ENCODE assay signal across 1 cellular context in the genomic region with DNA sequence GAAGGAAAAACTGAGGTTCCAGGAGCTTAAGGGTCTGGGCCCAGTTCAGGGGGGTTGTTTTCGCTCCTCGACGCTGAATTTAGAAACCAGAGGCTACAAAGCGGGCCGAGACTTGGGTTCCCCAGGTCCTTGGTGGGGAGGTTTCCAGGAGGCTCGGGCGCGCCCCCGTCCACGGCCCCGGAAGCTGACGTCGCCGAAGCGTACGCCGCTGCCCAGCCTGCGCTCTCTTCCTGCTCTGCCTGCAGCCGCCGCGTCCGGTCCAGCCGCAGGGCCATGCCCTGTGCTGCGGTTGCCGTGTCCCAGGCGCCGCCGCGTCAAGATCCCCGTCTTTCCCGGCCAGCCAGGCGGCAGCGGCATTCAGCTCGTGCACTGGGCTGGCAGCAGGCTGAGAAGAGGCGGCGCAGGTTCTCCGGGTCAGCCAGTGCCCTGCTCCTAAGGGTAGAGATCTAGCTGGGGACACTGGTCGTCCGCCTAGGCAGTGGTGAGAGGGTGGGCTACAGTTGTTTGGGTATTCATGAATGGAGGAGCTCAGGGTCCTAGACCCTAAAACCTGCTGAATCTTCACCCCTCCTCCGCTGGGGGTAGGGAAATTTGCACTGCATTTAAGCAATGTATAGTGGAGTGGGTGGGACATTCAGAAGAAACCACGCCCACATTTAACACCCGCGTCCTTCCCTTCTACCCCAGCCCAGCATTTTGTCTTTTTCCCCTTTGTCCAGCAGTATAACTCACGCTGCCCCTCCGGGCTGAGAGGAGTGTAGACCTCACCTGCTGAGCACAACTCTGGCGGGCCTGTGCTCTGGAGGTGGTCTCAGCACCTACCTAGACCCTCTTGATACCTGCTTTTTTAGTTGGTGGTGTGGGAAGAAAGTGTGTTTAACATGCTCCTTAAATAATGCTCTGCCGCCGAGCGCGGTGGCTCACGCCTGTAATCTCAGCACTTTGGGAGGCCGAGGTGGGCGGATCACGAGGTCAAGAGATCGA.
TF ChIP-seq lines count a peak whose summit lies in the region.

No MANE protein-coding gene starts in this region.

TF ChIP-seq in HepG2, 621 proteins besides CTCF, POLR2A, EP300 and RAD21 (continued from another document and continues in another):
- TF ChIP-seq, protein P1, sequence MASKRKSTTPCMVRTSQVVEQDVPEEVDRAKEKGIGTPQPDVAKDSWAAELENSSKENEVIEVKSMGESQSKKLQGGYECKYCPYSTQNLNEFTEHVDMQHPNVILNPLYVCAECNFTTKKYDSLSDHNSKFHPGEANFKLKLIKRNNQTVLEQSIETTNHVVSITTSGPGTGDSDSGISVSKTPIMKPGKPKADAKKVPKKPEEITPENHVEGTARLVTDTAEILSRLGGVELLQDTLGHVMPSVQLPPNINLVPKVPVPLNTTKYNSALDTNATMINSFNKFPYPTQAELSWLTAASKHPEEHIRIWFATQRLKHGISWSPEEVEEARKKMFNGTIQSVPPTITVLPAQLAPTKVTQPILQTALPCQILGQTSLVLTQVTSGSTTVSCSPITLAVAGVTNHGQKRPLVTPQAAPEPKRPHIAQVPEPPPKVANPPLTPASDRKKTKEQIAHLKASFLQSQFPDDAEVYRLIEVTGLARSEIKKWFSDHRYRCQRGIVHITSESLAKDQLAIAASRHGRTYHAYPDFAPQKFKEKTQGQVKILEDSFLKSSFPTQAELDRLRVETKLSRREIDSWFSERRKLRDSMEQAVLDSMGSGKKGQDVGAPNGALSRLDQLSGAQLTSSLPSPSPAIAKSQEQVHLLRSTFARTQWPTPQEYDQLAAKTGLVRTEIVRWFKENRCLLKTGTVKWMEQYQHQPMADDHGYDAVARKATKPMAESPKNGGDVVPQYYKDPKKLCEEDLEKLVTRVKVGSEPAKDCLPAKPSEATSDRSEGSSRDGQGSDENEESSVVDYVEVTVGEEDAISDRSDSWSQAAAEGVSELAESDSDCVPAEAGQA (IDR thresholded peaks at IDR 0.05; ENCODE audit: low read depth) = peak; percentile 71; the same call in 1 of the 2 replicates
- TF ChIP-seq, protein P1 (CRISPR knock-in tag; IDR thresholded peaks at IDR 0.05; ENCODE audit: borderline replicate concordance) = peak; percentile 59; the same call in 1 of the 2 replicates
- TF ChIP-seq ZNF235 (CRISPR knock-in tag; IDR thresholded peaks at IDR 0.05; ENCODE audit: borderline replicate concordance) (peak; percentile 92; the same call in 1 of the 2 replicates), XBP1 (CRISPR knock-in tag; IDR thresholded peaks at IDR 0.05) (no peak; the same call in 1 of the 2 replicates), IRF2 (CRISPR knock-in tag; IDR thresholded peaks at IDR 0.05) (peak; percentile 82), HMG20B (CRISPR knock-in tag; conservative IDR thresholded peaks at IDR 0.05) (no peak), ZBTB3 (CRISPR knock-in tag; IDR thresholded peaks at IDR 0.05; ENCODE audit: borderline replicate concordance, low read depth) (no peak), SMARCE1 (IDR thresholded peaks at IDR 0.05; ENCODE audit: borderline replicate concordance) (no peak), PHF5A (CRISPR knock-in tag; IDR thresholded peaks at IDR 0.05; ENCODE audit: low read depth, unreplicated experiment) (no peak), ZNF136 (CRISPR knock-in tag; IDR thresholded peaks at IDR 0.05; ENCODE audit: low read depth) (no peak; the same call in 1 of the 2 replicates), MTF1 (CRISPR knock-in tag; IDR thresholded peaks at IDR 0.05) (peak; percentile 49; the same call in 1 of the 2 replicates), ZIK1 (CRISPR knock-in tag; IDR thresholded peaks at IDR 0.05; ENCODE audit: borderline replicate concordance, low read depth) (0 out of 2 replicates have a peak, but pooled peaks have one; percentile 33), RELA (CRISPR knock-in tag; IDR thresholded peaks at IDR 0.05) (no peak), ZNF234 (CRISPR knock-in tag; conservative IDR thresholded peaks at IDR 0.05) (no peak; the same call in 1 of the 2 replicates), POLR2AphosphoS5 (IDR thresholded peaks at IDR 0.05; ENCODE audit: low read depth, low read length) (peak; percentile 94), ZNF138 (CRISPR knock-in tag; IDR thresholded peaks at IDR 0.05; ENCODE audit: low read depth) (peak; percentile 92; the same call in 1 of the 2 replicates), ZNF441 (CRISPR knock-in tag; IDR thresholded peaks at IDR 0.05; ENCODE audit: borderline replicate concordance) (no peak), FOXA1 (IDR thresholded peaks at IDR 0.05) (no peak), FOXA1 (CRISPR knock-in tag; IDR thresholded peaks at IDR 0.05) (peak; percentile 60), MIER3 (CRISPR knock-in tag; IDR thresholded peaks at IDR 0.05; ENCODE audit: borderline replicate concordance) (peak; percentile 54; the same call in 1 of the 2 replicates), CHD4 (IDR thresholded peaks at IDR 0.05; ENCODE audit: borderline replicate concordance, low read length) (peak; percentile 64), SYNCRIP (IDR thresholded peaks at IDR 0.05; ENCODE audit: insufficient read depth, low read depth, low read length) (no peak), JUNB (CRISPR knock-in tag; IDR thresholded peaks at IDR 0.05; ENCODE audit: borderline replicate concordance) (no peak), ZZZ3 (CRISPR knock-in tag; IDR thresholded peaks at IDR 0.05; ENCODE audit: borderline replicate concordance) (no peak; the same call in 1 of the 2 replicates)
- TF ChIP-seq, protein P2, sequence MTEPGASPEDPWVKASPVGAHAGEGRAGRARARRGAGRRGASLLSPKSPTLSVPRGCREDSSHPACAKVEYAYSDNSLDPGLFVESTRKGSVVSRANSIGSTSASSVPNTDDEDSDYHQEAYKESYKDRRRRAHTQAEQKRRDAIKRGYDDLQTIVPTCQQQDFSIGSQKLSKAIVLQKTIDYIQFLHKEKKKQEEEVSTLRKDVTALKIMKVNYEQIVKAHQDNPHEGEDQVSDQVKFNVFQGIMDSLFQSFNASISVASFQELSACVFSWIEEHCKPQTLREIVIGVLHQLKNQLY (CRISPR knock-in tag; IDR thresholded peaks at IDR 0.05) = 0 out of 2 replicates have a peak, but pooled peaks have one; percentile 50
- TF ChIP-seq, protein P3, sequence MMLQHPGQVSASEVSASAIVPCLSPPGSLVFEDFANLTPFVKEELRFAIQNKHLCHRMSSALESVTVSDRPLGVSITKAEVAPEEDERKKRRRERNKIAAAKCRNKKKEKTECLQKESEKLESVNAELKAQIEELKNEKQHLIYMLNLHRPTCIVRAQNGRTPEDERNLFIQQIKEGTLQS (CRISPR knock-in tag; IDR thresholded peaks at IDR 0.05) = no peak
- TF ChIP-seq, protein P4, sequence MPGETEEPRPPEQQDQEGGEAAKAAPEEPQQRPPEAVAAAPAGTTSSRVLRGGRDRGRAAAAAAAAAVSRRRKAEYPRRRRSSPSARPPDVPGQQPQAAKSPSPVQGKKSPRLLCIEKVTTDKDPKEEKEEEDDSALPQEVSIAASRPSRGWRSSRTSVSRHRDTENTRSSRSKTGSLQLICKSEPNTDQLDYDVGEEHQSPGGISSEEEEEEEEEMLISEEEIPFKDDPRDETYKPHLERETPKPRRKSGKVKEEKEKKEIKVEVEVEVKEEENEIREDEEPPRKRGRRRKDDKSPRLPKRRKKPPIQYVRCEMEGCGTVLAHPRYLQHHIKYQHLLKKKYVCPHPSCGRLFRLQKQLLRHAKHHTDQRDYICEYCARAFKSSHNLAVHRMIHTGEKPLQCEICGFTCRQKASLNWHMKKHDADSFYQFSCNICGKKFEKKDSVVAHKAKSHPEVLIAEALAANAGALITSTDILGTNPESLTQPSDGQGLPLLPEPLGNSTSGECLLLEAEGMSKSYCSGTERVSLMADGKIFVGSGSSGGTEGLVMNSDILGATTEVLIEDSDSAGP (CRISPR knock-in tag; IDR thresholded peaks at IDR 0.05; ENCODE audit: borderline replicate concordance) = peak; percentile 92; the same call in 1 of the 2 replicates
- TF ChIP-seq, protein P5, sequence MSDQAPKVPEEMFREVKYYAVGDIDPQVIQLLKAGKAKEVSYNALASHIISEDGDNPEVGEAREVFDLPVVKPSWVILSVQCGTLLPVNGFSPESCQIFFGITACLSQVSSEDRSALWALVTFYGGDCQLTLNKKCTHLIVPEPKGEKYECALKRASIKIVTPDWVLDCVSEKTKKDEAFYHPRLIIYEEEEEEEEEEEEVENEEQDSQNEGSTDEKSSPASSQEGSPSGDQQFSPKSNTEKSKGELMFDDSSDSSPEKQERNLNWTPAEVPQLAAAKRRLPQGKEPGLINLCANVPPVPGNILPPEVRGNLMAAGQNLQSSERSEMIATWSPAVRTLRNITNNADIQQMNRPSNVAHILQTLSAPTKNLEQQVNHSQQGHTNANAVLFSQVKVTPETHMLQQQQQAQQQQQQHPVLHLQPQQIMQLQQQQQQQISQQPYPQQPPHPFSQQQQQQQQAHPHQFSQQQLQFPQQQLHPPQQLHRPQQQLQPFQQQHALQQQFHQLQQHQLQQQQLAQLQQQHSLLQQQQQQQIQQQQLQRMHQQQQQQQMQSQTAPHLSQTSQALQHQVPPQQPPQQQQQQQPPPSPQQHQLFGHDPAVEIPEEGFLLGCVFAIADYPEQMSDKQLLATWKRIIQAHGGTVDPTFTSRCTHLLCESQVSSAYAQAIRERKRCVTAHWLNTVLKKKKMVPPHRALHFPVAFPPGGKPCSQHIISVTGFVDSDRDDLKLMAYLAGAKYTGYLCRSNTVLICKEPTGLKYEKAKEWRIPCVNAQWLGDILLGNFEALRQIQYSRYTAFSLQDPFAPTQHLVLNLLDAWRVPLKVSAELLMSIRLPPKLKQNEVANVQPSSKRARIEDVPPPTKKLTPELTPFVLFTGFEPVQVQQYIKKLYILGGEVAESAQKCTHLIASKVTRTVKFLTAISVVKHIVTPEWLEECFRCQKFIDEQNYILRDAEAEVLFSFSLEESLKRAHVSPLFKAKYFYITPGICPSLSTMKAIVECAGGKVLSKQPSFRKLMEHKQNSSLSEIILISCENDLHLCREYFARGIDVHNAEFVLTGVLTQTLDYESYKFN (CRISPR knock-in tag; conservative IDR thresholded peaks at IDR 0.05) = peak; percentile 59; the same call in 1 of the 2 replicates
- TF ChIP-seq, protein P6, sequence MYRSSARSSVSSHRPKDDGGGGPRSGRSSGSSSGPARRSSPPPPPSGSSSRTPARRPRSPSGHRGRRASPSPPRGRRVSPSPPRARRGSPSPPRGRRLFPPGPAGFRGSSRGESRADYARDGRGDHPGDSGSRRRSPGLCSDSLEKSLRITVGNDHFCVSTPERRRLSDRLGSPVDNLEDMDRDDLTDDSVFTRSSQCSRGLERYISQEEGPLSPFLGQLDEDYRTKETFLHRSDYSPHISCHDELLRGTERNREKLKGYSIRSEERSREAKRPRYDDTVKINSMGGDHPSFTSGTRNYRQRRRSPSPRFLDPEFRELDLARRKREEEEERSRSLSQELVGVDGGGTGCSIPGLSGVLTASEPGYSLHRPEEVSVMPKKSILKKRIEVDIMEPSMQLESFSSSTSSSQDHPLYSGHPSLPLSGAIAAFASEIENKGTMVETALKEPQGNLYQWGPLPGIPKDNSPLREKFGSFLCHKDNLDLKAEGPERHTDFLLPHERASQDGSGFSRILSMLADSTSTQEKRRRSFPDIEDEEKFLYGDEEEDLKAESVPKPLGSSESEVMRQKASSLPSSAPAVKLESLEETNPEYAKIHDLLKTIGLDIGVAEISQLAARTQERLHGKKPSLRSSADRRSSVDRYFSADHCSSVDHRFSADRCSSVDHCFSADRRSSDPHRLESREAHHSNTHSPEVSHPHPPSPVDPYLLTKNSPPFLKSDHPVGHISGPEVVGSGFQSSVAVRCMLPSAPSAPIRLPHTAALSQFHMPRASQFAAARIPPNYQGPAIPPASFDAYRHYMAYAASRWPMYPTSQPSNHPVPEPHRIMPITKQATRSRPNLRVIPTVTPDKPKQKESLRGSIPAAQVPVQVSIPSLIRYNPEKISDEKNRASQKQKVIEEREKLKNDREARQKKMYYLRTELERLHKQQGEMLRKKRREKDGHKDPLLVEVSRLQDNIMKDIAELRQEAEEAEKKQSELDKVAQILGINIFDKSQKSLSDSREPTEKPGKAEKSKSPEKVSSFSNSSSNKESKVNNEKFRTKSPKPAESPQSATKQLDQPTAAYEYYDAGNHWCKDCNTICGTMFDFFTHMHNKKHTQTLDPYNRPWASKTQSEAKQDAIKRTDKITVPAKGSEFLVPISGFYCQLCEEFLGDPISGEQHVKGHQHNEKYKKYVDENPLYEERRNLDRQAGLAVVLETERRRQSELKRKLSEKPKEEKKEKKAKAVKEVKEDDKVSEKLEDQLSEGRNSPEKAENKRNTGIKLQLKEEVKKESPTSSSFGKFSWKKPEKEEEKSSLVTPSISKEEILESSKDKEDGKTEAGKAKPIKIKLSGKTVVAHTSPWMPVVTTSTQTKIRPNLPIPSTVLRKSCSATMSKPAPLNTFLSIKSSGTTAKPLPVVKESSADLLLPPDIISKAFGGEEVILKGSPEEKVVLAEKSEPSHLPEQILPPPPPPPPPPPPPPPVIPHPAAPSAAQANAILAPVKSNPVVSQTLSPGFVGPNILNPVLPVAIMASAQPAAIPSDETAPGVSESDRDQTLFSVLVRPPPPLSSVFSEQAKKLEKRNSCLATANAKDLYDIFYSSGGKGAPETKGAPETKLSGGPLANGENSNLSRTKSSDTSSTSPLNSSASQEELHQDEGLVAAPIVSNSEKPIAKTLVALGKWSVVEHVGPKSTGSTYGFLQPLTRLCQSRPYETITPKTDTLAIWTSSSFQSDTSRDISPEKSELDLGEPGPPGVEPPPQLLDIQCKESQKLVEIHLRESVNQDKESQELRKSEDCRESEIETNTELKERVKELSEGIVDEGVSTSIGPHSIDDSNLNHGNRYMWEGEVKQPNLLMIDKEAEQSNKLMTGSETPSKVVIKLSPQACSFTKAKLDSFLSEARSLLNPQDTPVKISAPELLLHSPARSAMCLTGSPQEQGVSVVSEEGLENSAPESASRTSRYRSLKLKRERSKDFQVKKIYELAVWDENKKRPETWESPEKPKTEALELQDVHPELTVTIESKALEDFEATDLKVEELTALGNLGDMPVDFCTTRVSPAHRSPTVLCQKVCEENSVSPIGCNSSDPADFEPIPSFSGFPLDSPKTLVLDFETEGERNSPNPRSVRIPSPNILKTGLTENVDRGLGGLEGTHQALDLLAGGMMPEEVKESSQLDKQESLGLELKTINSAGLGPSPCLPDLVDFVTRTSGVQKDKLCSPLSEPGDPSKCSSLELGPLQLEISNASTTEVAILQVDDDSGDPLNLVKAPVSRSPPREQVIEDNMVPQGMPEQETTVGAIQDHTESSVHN (CRISPR knock-in tag; IDR thresholded peaks at IDR 0.05) = peak; percentile 75; the same call in 1 of the 2 replicates
